ENCODE assay signal across 8 cellular contexts in genomic region chr10:129467346-129468119, GRCh38. TPM values are rescaled to one million over a fixed set of nuclear protein-coding genes. Genes with fewer than 3 reads are reported as not detected.
DNase-seq lines count a peak whose midpoint lies in the region; ATAC-seq, FAIRE-seq and TF ChIP-seq lines count a peak whose summit lies in the region.

No MANE protein-coding gene starts in this region.

- H3K27ac Mint-ChIP-seq in WTC11, result no peak overlapping the region

- peak overlapping the region; percentile 60 for H3K4me3 Mint-ChIP-seq in WTC11

- H3K27me3 Mint-ChIP-seq in WTC11 (ENCODE audit: low read depth), result peaks cover 12% of the 10 kb centered on the region

- FAIRE-seq in urothelium cell line (lab: Jason Lieb, UNC), result no peak

- CTCF ChIA-PET in WTC11 (lab: Charles Lee), result interaction anchor here (0.6 to 1.7 kb wide), 4 partner anchors 40 to 328 kb away, joined by 3 to 9 read pairs (median 3); no protein-coding TSS in a partner anchor

- peak overlapping the region; percentile 62 for H2AFZ ChIP-seq in parathyroid adenoma

- POLR2A ChIA-PET in WTC11 (lab: Charles Lee), result interaction anchor here (0.5 to 1.0 kb wide), 2 partner anchors 177 to 364 kb away, joined by 3 read pairs; no protein-coding TSS in a partner anchor

- no peaks in the 10 kb centered on the region for H3K27me3 ChIP-seq in parathyroid adenoma (ENCODE audit: control insufficient read depth, insufficient read depth, low read length)

- peak overlapping the region; percentile 70 to 83 for H3K4me3 ChIP-seq in foreskin fibroblast (ENCODE audit: low read depth in 1 of 2, low read length in 2 of 2)
- H3K4me3 ChIP-seq in parathyroid adenoma (ENCODE audit: low read depth, low read length), result peak overlapping the region; percentile 61

- ATAC-seq in GM18502 (IDR thresholded peaks at IDR 0.05; ENCODE audit: poor library complexity, unreplicated experiment), result peak; percentile 21
- peak; percentile 5 for ATAC-seq in HG02885 (IDR thresholded peaks at IDR 0.05; ENCODE audit: poor library complexity, unreplicated experiment)
- peak; percentile 9; the same call in 1 of the 2 replicates for ATAC-seq in WTC11
- ATAC-seq in GM21423 (IDR thresholded peaks at IDR 0.05; ENCODE audit: unreplicated experiment), result no peak

- H3K4me1 ChIP-seq in parathyroid adenoma, result no peaks in the 10 kb centered on the region

- H3K79me2 ChIP-seq in parathyroid adenoma, result no peaks in the 10 kb centered on the region

- H3K9me3 ChIP-seq in parathyroid adenoma (ENCODE audit: control insufficient read depth, low read length), result no peaks in the 10 kb centered on the region

- H3K4me1 Mint-ChIP-seq in WTC11, result peaks cover 20% of the 10 kb centered on the region

- H3K27ac ChIP-seq in parathyroid adenoma, result no peak overlapping the region

- peak overlapping the region; percentile 73 for H3K4me2 ChIP-seq in parathyroid adenoma (ENCODE audit: low read length)

- peaks cover 6% of the 10 kb centered on the region for H3K36me3 Mint-ChIP-seq in WTC11

- no peak overlapping the region for H3K9ac ChIP-seq in parathyroid adenoma

- H3K9me3 Mint-ChIP-seq in WTC11, result no peaks in the 10 kb centered on the region

- H3K36me3 ChIP-seq in parathyroid adenoma (ENCODE audit: control insufficient read depth, insufficient read depth, low read length), result no peaks in the 10 kb centered on the region

- TF ChIP-seq CTCF in WTC11 (IDR thresholded peaks at IDR 0.05), result no peak
- no peak for TF ChIP-seq CTCF in foreskin fibroblast (IDR thresholded peaks at IDR 0.05; ENCODE audit: low read depth, low read length)
- TF ChIP-seq CTCF in parathyroid adenoma (IDR thresholded peaks at IDR 0.05), result no peak

- no peak for DNase-seq in WTC11 (ENCODE audit: low spot score)
- DNase-seq in foreskin fibroblast, result peak in 1 of 2 donors; percentile 26
- DNase-seq in urothelium cell line (ENCODE audit: low spot score), result no peak
- DNase-seq in HPDE6-E6E7 (ENCODE audit: extremely low spot score), result no peak

TF ChIP-seq in WTC11, 78 proteins besides CTCF, POLR2A, EP300 and RAD21:
- TF ChIP-seq HMGXB4 (CRISPR knock-in tag; IDR thresholded peaks at IDR 0.05) (no peak), E2F5 (CRISPR knock-in tag; IDR thresholded peaks at IDR 0.05) (0 out of 2 replicates have a peak, but pooled peaks have one; percentile 4), NR1H2 (CRISPR knock-in tag; IDR thresholded peaks at IDR 0.05) (0 out of 2 replicates have a peak, but pooled peaks have one; percentile 30)
TF ChIP-seq in WTC11: peak in this region for 2.

RNA-seq across cellular contexts. Expression of gene MGMT, which starts 0.5 kb away (rescaled TPM):
- 11.8 to 18.4 TPM (median 18.2 TPM) in 3 replicates for total RNA-seq in WTC11 (2021)
